Comparison of ENCODE assay signal across 8 cellular contexts in the genomic region with DNA sequence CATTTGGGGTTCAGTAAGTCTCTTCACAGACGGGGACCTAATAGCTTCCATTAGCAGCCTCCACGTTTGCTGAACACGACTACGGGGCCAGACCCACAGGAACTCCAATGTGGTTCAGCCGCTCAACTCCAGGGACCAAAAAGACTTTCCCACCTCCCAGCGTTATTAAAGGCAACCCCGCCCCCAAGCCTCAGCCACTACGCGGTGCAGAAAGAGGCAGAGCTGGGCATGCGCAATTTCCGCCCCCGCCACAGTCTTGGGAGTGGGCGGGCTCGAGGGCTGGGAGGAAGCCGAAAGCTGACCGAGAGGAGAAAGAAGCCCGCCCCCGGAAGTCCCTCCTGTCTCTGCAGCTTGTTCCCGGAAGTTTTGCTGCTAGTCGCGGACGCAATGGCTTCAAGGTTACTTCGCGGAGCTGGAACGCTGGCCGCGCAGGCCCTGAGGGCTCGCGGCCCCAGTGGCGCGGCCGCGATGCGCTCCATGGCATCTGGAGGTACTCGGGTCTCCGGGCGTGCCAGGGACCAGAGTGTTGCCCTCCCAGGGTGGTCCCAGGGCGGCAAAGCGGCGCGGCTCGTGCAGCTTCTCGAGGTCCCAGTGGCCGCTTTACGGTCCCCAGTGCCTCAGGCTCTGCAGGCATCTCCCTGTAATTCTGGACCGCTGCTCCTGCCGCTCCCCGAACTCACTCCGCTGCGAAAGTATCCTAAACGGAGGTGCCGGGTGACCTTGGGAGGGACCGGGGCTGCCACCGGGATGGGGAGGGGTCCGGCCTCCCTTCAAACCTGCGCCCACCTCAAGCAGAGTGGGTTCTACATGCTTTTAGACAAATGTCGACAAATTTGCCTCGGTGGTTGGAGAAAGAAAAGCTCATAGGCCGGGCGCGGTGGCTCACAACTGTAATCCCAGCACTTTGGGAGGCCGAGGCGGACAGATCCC. TPM values are rescaled to one million over a fixed set of nuclear protein-coding genes. Genes with fewer than 3 reads are reported as not detected.
A peak's percentile ranks its signal among the peaks of the same experiment; 100 is the strongest.
DNase-seq lines count a peak whose midpoint lies in the region; ATAC-seq and TF ChIP-seq lines count a peak whose summit lies in the region.

A gene with protein sequence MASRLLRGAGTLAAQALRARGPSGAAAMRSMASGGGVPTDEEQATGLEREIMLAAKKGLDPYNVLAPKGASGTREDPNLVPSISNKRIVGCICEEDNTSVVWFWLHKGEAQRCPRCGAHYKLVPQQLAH (plus strand): TSS at position 363 of the 930 bp plus-strand sequence. CDS start 25 bp downstream, at position 388.

- H3K27ac ChIP-seq in DOHH2 (ENCODE audit: low read depth, low read length) (peak within 1 kb of the TSS; percentile 48), GM23338 (ENCODE audit: low read depth) (peak within 1 kb of the TSS; percentile 75)
- peak within 1 kb of the TSS; percentile 97 for H3K27ac ChIP-seq in naive thymus-derived CD4-positive, alpha-beta T cell (ENCODE audit: low read depth, low read length)

- H3K27me3 ChIP-seq in DOHH2 (ENCODE audit: control insufficient read depth, low read length), result no peaks in the 10 kb centered on the region
- H3K27me3 ChIP-seq in GM23338 (ENCODE audit: insufficient read depth), result no peaks in the 10 kb centered on the region
- H3K27me3 ChIP-seq in naive thymus-derived CD4-positive, alpha-beta T cell (ENCODE audit: control insufficient read depth in 2 of 2, insufficient read depth in 2 of 2, low read length in 2 of 2), result no peaks in the 10 kb centered on the region

- H3K4me1 Mint-ChIP-seq in GM23338, result peaks cover 5% of the 10 kb centered on the region; the same call in 2 of the 3 replicates
- peaks cover 15 to 32% (median 26%) of the 10 kb centered on the region in 7 donors for H3K4me1 Mint-ChIP-seq in naive thymus-derived CD4-positive, alpha-beta T cell
- peaks cover 12 to 32% of the 10 kb centered on the region in 2 donors for H3K4me1 Mint-ChIP-seq in stimulated activated naive B cell treated with anti-CD40 and anti-IgM and Interleukin-4, amounts not matched to agents 10 μg/mL and 1 μg/mL and 100 μg/mL, for 72 hours

- H3K9me2 ChIP-seq in DOHH2 (replicated peaks; ENCODE audit: control insufficient read depth, low read length) (no peaks in the 10 kb centered on the region), GM23338 (ENCODE audit: insufficient read depth) (no peaks in the 10 kb centered on the region)

- POLR2A ChIA-PET in naive thymus-derived CD4-positive, alpha-beta T cell (lab: Charles Lee), result interaction anchor here (0.6 to 7.3 kb wide), 10 partner anchors 10 to 1419 kb away, joined by 3 to 162 read pairs (median 8); a partner anchor contains a TSS

- no peaks in the 10 kb centered on the region for H3K9me3 ChIP-seq in DOHH2 (ENCODE audit: control insufficient read depth, insufficient read depth, low read length)
- no peaks in the 10 kb centered on the region for H3K9me3 ChIP-seq in naive thymus-derived CD4-positive, alpha-beta T cell (ENCODE audit: control insufficient read depth in 2 of 3, low read length in 3 of 3)

- peak within 1 kb of the TSS; percentile 96 for H3K4me3 Mint-ChIP-seq in GM23338
- peak within 1 kb of the TSS; percentile 86 to 97 (median 94) for H3K4me3 Mint-ChIP-seq in naive thymus-derived CD4-positive, alpha-beta T cell
- H3K4me3 Mint-ChIP-seq in stimulated activated naive B cell treated with anti-CD40 and anti-IgM and Interleukin-4, amounts not matched to agents 10 μg/mL and 1 μg/mL and 100 μg/mL, for 72 hours, result peak within 1 kb of the TSS; percentile 94 to 99

- peak; percentile 96 for ATAC-seq in GM23338
- peak; percentile 99 for ATAC-seq in naive thymus-derived CD4-positive, alpha-beta T cell
- peak; percentile 91 to 95 for ATAC-seq in stimulated activated naive B cell treated with anti-CD40 and anti-IgM and Interleukin-4, amounts not matched to agents 10 μg/mL and 1 μg/mL and 100 μg/mL, for 72 hours (replicated peaks)

- H3F3A ChIP-seq in DOHH2 (ENCODE audit: control insufficient read depth, insufficient read depth) (peaks cover 6% of the 10 kb centered on the region), GM23338 (replicated peaks; ENCODE audit: low read depth) (no peaks in the 10 kb centered on the region)

- H4K20me1 ChIP-seq in DOHH2 (ENCODE audit: control insufficient read depth, insufficient read depth, low read depth, low read length), result no peaks in the 10 kb centered on the region
- H4K20me1 ChIP-seq in GM23338 (replicated peaks; ENCODE audit: insufficient read depth), result no peaks in the 10 kb centered on the region

- H3K4me2 ChIP-seq in DOHH2 (ENCODE audit: low read length), result peak within 1 kb of the TSS; percentile 98
- H3K4me2 ChIP-seq in GM23338, result peak within 1 kb of the TSS; percentile 96

- H3K4me3 ChIP-seq in DOHH2 (ENCODE audit: low read length) (peak within 1 kb of the TSS; percentile 100), GM23338 (peak within 1 kb of the TSS; percentile 78)
- peak within 1 kb of the TSS; percentile 99 for H3K4me3 ChIP-seq in naive thymus-derived CD4-positive, alpha-beta T cell (ENCODE audit: low read length)

- peak within 1 kb of the TSS; percentile 76 for H2AFZ ChIP-seq in GM23338

- intact Hi-C loops in naive thymus-derived CD4-positive, alpha-beta T cell (cut with micrococcal nuclease), result loop anchor here (1.0 to 10.0 kb wide), 10 partner anchors 18 to 1691 kb away; a partner anchor contains a TSS

- H3K36me3 ChIP-seq in DOHH2 (ENCODE audit: control insufficient read depth, low read length), result peaks cover 42% of the 10 kb centered on the region
- peaks cover 20% of the 10 kb centered on the region for H3K36me3 ChIP-seq in GM23338 (ENCODE audit: insufficient read depth)
- peaks cover 7 to 35% (median 16%) of the 10 kb centered on the region in 3 experiments for H3K36me3 ChIP-seq in naive thymus-derived CD4-positive, alpha-beta T cell (ENCODE audit: control insufficient read depth in 2 of 3, insufficient read depth in 3 of 3, low read length in 3 of 3)

- peaks cover 40% of the 10 kb centered on the region for H3K36me3 Mint-ChIP-seq in GM23338 (ENCODE audit: low read depth)
- H3K36me3 Mint-ChIP-seq in naive thymus-derived CD4-positive, alpha-beta T cell, result peaks cover 8 to 25% (median 19%) of the 10 kb centered on the region in 5 donors
- peaks cover 24 to 32% of the 10 kb centered on the region in 2 donors for H3K36me3 Mint-ChIP-seq in stimulated activated naive B cell treated with anti-CD40 and anti-IgM and Interleukin-4, amounts not matched to agents 10 μg/mL and 1 μg/mL and 100 μg/mL, for 72 hours

- DNase-seq in GM23338 (ENCODE audit: low spot score) (peak; percentile 99), LHCN-M2 (ENCODE audit: low read depth) (peak; percentile 95), RPMI8226 (peak; percentile 99), fibroblast of gingiva (ENCODE audit: low read depth) (peak; percentile 95)
- peak; percentile 97 to 98 for DNase-seq in activated T-helper 1 cell treated with anti-CD3 and anti-CD28 coated beads, Interleukin-2, amount 50 U/mL, for 16 hours (ENCODE audit: low read depth in 1 of 2, low spot score in 1 of 2)
- peak; percentile 91 to 99 (median 98) for DNase-seq in naive thymus-derived CD4-positive, alpha-beta T cell
- DNase-seq in stimulated activated naive B cell treated with anti-CD40 and anti-IgM and Interleukin-4, amounts not matched to agents 10 μg/mL and 1 μg/mL and 100 μg/mL, for 72 hours, result peak; percentile 98

- H3K27ac Mint-ChIP-seq in GM23338, result peak within 1 kb of the TSS; percentile 99
- peak within 1 kb of the TSS; percentile 91 to 99 (median 98) for H3K27ac Mint-ChIP-seq in naive thymus-derived CD4-positive, alpha-beta T cell
- peak within 1 kb of the TSS; percentile 99 for H3K27ac Mint-ChIP-seq in stimulated activated naive B cell treated with anti-CD40 and anti-IgM and Interleukin-4, amounts not matched to agents 10 μg/mL and 1 μg/mL and 100 μg/mL, for 72 hours

- H3K79me2 ChIP-seq in DOHH2 (ENCODE audit: control insufficient read depth, low read length) (peaks cover 25% of the 10 kb centered on the region), GM23338 (replicated peaks; ENCODE audit: insufficient read depth) (peaks cover 14% of the 10 kb centered on the region)

- H3K4me1 ChIP-seq in DOHH2 (ENCODE audit: control insufficient read depth, low read length), result peaks cover 20% of the 10 kb centered on the region
- peaks cover 6% of the 10 kb centered on the region; the same call in 1 of the 2 replicates for H3K4me1 ChIP-seq in GM23338 (ENCODE audit: insufficient read depth)
- H3K4me1 ChIP-seq in naive thymus-derived CD4-positive, alpha-beta T cell (ENCODE audit: control insufficient read depth in 2 of 2, insufficient read depth in 2 of 2, low read length in 2 of 2), result peaks cover 15 to 17% of the 10 kb centered on the region in 2 donors

- peaks cover 5% of the 10 kb centered on the region for H3K27me3 Mint-ChIP-seq in GM23338 (ENCODE audit: insufficient read depth, low read depth, poor library complexity)
- H3K27me3 Mint-ChIP-seq in naive thymus-derived CD4-positive, alpha-beta T cell, result no peaks in the 10 kb centered on the region
- no peaks in the 10 kb centered on the region for H3K27me3 Mint-ChIP-seq in stimulated activated naive B cell treated with anti-CD40 and anti-IgM and Interleukin-4, amounts not matched to agents 10 μg/mL and 1 μg/mL and 100 μg/mL, for 72 hours

- no peaks in the 10 kb centered on the region; the same call in 2 of the 3 replicates for H3K9me3 Mint-ChIP-seq in GM23338
- H3K9me3 Mint-ChIP-seq in naive thymus-derived CD4-positive, alpha-beta T cell, result no peaks in the 10 kb centered on the region
- H3K9me3 Mint-ChIP-seq in stimulated activated naive B cell treated with anti-CD40 and anti-IgM and Interleukin-4, amounts not matched to agents 10 μg/mL and 1 μg/mL and 100 μg/mL, for 72 hours, result no peaks in the 10 kb centered on the region

- CTCF ChIA-PET in naive thymus-derived CD4-positive, alpha-beta T cell (lab: Charles Lee), result interaction anchor here (0.7 to 1.7 kb wide), 5 partner anchors 17 to 98 kb away, joined by 3 to 10 read pairs (median 3); no protein-coding TSS in a partner anchor

- TF ChIP-seq CTCF in DOHH2 (IDR thresholded peaks at IDR 0.05; ENCODE audit: low read depth, low read length, poor library complexity, severe bottlenecking), result no peak
- TF ChIP-seq CTCF in GM23338 (conservative IDR thresholded peaks at IDR 0.05; ENCODE audit: low read depth in 2 of 2), result no peak

TF ChIP-seq in GM23338, 12 proteins besides CTCF, POLR2A, EP300 and RAD21 (continues in another document):
- TF ChIP-seq NANOG (IDR thresholded peaks at IDR 0.05; ENCODE audit: borderline replicate concordance) (no peak), POLR2AphosphoS5 (IDR thresholded peaks at IDR 0.05; ENCODE audit: low read depth) (peak; percentile 90)

RNA-seq across cellular contexts. Expression of the gene that starts here (rescaled TPM):
- total RNA-seq in GM23338 (2014; rRNA removed; shearing (Covaris generic)), result 260 and 305 TPM in 2 replicates
- polyA plus RNA-seq in GM23338 (2016; fragmentation: Nextera tagmentation; extraction: Ambion mirVana), result 666 and 733 TPM in 2 replicates
- 219 and 247 TPM in 2 replicates for total RNA-seq in LHCN-M2 (2014; rRNA removed)
- 382 TPM for polyA plus RNA-seq in LHCN-M2 (2012)
- 100 to 1,000 TPM; 111 to 213 (median 122) TPM for total RNA-seq in naive thymus-derived CD4-positive, alpha-beta T cell
- 100 to 1,000 TPM; 225 to 385 TPM for polyA plus RNA-seq in naive thymus-derived CD4-positive, alpha-beta T cell

Comparison
In these comparisons a context has a peak if more than half of its experiments do, and no peak if none do; other contexts are left out.
1. Peak in every context shown above with its lines: DNase-seq, ATAC-seq, H3K4me3 ChIP-seq and H3K27ac ChIP-seq.